Comparison of ENCODE assay signal across 8 cellular contexts in genomic region chr1:220880726-220881506, GRCh38. TPM values are rescaled to one million over a fixed set of nuclear protein-coding genes. Genes with fewer than 3 reads are reported as not detected.
DNase-seq lines count a peak whose midpoint lies in the region; ATAC-seq and TF ChIP-seq lines count a peak whose summit lies in the region.

No MANE protein-coding gene starts in this region.

- no peak for TF ChIP-seq CTCF in MM.1S (IDR thresholded peaks at IDR 0.05; ENCODE audit: low read length)
- TF ChIP-seq CTCF in breast epithelium (IDR thresholded peaks at IDR 0.05), result no peak
- no peak for TF ChIP-seq CTCF in liver (IDR thresholded peaks at IDR 0.05; ENCODE audit: low read depth, low read length, missing input control)

- H2AFZ ChIP-seq in MM.1S (ENCODE audit: low read length), result no peak overlapping the region

- no peak overlapping the region for H3K9ac ChIP-seq in MM.1S (ENCODE audit: low read length)
- peak overlapping the region; percentile 58 to 92 for H3K9ac ChIP-seq in liver (ENCODE audit: low read depth in 1 of 2, low read length in 2 of 2)

- H3K36me3 ChIP-seq in CD4-positive, CD25-positive, alpha-beta regulatory T cell (ENCODE audit: control insufficient read depth, insufficient read depth, low read length), result no peaks in the 10 kb centered on the region
- no peaks in the 10 kb centered on the region for H3K36me3 ChIP-seq in MM.1S (replicated peaks; ENCODE audit: insufficient read depth, low read length)
- no peaks in the 10 kb centered on the region for H3K36me3 ChIP-seq in breast epithelium
- peaks cover 6 to 28% (median 17%) of the 10 kb centered on the region in 4 donors for H3K36me3 ChIP-seq in liver (ENCODE audit: control insufficient read depth in 4 of 4, insufficient read depth in 3 of 4, low read depth in 1 of 4, low read length in 3 of 4)

- no peaks in the 10 kb centered on the region for H4K20me1 ChIP-seq in MM.1S (ENCODE audit: insufficient read depth, low read length)

- no peaks in the 10 kb centered on the region for H3K9me3 ChIP-seq in CD4-positive, CD25-positive, alpha-beta regulatory T cell (ENCODE audit: control insufficient read depth in 2 of 2, low read length in 2 of 2)
- H3K9me3 ChIP-seq in MM.1S (replicated peaks; ENCODE audit: insufficient read depth, low read length) (no peaks in the 10 kb centered on the region), breast epithelium (no peaks in the 10 kb centered on the region), liver (ENCODE audit: control insufficient read depth in 4 of 4, low read length in 3 of 4) (no peaks in the 10 kb centered on the region)

- no peak overlapping the region for H3K4me3 ChIP-seq in CD4-positive, CD25-positive, alpha-beta regulatory T cell (ENCODE audit: low read depth, low read length)
- H3K4me3 ChIP-seq in MM.1S (ENCODE audit: low read length), result peak overlapping the region; percentile 88; the same call in 1 of the 2 replicates
- peak overlapping the region; percentile 83 to 87 (median 84) for H3K4me3 ChIP-seq in breast epithelium
- H3K4me3 ChIP-seq in liver (ENCODE audit: low read depth in 1 of 3, low read length in 3 of 3), result peak overlapping the region; percentile 71 to 84 (median 71)

- 0 out of 2 replicates have a peak, but pooled peaks cover 3% of the 10 kb centered on the region for H3F3A ChIP-seq in MM.1S (ENCODE audit: insufficient read depth, low read length)

- no peak overlapping the region for H3K27ac ChIP-seq in CD4-positive, CD25-positive, alpha-beta regulatory T cell (ENCODE audit: insufficient read depth, low read length, poor library complexity, severe bottlenecking)
- no peak overlapping the region for H3K27ac ChIP-seq in MM.1S (ENCODE audit: low read length)
- peak overlapping the region in 1 of 2 donors; percentile 54 for H3K27ac ChIP-seq in breast epithelium
- H3K27ac ChIP-seq in liver (ENCODE audit: low read depth in 1 of 2, low read length in 2 of 2), result peak overlapping the region; percentile 89 to 96
- H3K27ac ChIP-seq in substantia nigra (ENCODE audit: low read depth, low read length, poor library complexity, severe bottlenecking), result peak overlapping the region; percentile 42

- no peak for DNase-seq in CD4-positive, CD25-positive, alpha-beta regulatory T cell
- no peak for DNase-seq in MM.1S
- no peak for DNase-seq in breast epithelium (ENCODE audit: low spot score in 2 of 2)
- DNase-seq in substantia nigra (lab: John Stamatoyannopoulos, UW), result peak in 9 of 49 donors; percentile 9 to 51 (median 31)
- no peak for DNase-seq in epidermal melanocyte (ENCODE audit: insufficient read length, low spot score)
- no peak for DNase-seq in foreskin melanocyte
- DNase-seq in NCI-H128 (lab: John Stamatoyannopoulos, UW; ENCODE audit: unreplicated experiment), result no peak

- H3K36me3 Mint-ChIP-seq in CD4-positive, CD25-positive, alpha-beta regulatory T cell, result no peaks in the 10 kb centered on the region

- H3K4me3 Mint-ChIP-seq in CD4-positive, CD25-positive, alpha-beta regulatory T cell, result peak overlapping the region; percentile 8 to 65 (median 38)

- H3K9me2 ChIP-seq in MM.1S (replicated peaks; ENCODE audit: insufficient read depth, low read length), result no peaks in the 10 kb centered on the region

- no peak overlapping the region for H3K27ac Mint-ChIP-seq in CD4-positive, CD25-positive, alpha-beta regulatory T cell

- no peak for ATAC-seq in CD4-positive, CD25-positive, alpha-beta regulatory T cell (ENCODE audit: low read depth in 2 of 2)

- H3K9me3 Mint-ChIP-seq in CD4-positive, CD25-positive, alpha-beta regulatory T cell, result peaks cover 0 to 7% (median 0%) of the 10 kb centered on the region in 7 donors

- H3K4me1 ChIP-seq in CD4-positive, CD25-positive, alpha-beta regulatory T cell (ENCODE audit: control insufficient read depth, insufficient read depth, low read length, poor library complexity, severe bottlenecking), result peaks cover 24% of the 10 kb centered on the region
- H3K4me1 ChIP-seq in MM.1S (ENCODE audit: low read length) (peaks cover 7% of the 10 kb centered on the region; the same call in 1 of the 2 replicates), breast epithelium (no peaks in the 10 kb centered on the region), liver (ENCODE audit: control insufficient read depth in 4 of 4, insufficient read depth in 4 of 4, low read length in 3 of 4) (peaks cover 3 to 37% (median 30%) of the 10 kb centered on the region in 4 donors)

- H3K27me3 ChIP-seq in CD4-positive, CD25-positive, alpha-beta regulatory T cell (ENCODE audit: control insufficient read depth, insufficient read depth, low read length), result peaks cover 21% of the 10 kb centered on the region
- H3K27me3 ChIP-seq in MM.1S (replicated peaks; ENCODE audit: insufficient read depth, low read length), result no peaks in the 10 kb centered on the region
- peaks cover 0 to 6% of the 10 kb centered on the region in 2 donors for H3K27me3 ChIP-seq in breast epithelium
- H3K27me3 ChIP-seq in liver (ENCODE audit: control insufficient read depth in 4 of 4, insufficient read depth in 4 of 4, low read length in 3 of 4), result no peaks in the 10 kb centered on the region

- intact Hi-C loops in breast epithelium (cut with DNase I; ENCODE audit: low total_unique reads), result no loop called here

- no peaks in the 10 kb centered on the region for H3K79me2 ChIP-seq in MM.1S (ENCODE audit: low read length)

- peaks cover 66% of the 10 kb centered on the region for H3K27me3 Mint-ChIP-seq in CD4-positive, CD25-positive, alpha-beta regulatory T cell

- no peak for TF ChIP-seq POLR2A in breast epithelium (IDR thresholded peaks at IDR 0.05)

- H3K4me2 ChIP-seq in MM.1S (ENCODE audit: low read depth, low read length), result peak overlapping the region; percentile 79

- peaks cover 7 to 38% (median 24%) of the 10 kb centered on the region in 4 donors for H3K4me1 Mint-ChIP-seq in CD4-positive, CD25-positive, alpha-beta regulatory T cell

- TF ChIP-seq RAD21 in liver (IDR thresholded peaks at IDR 0.05), result peak; percentile 31 to 58

- 4% methylated on average over 37 of the region's 37 CpGs for WGBS in liver

TF ChIP-seq in liver, 16 proteins besides CTCF, POLR2A, EP300 and RAD21:
- TF ChIP-seq TAF1 (conservative IDR thresholded peaks at IDR 0.05), result no peak
- peak; percentile 24 for TF ChIP-seq MAX (IDR thresholded peaks at IDR 0.05)
- TF ChIP-seq YY1 (IDR thresholded peaks at IDR 0.05), result peak; percentile 66
- TF ChIP-seq HNF4A (conservative IDR thresholded peaks at IDR 0.05), result peak in 1 of 2 donors; percentile 33
- TF ChIP-seq EGR1 (IDR thresholded peaks at IDR 0.05; ENCODE audit: low read depth in 2 of 2), result no peak
- no peak for TF ChIP-seq HNF4G (IDR thresholded peaks at IDR 0.05)
- TF ChIP-seq FOXA1 (IDR thresholded peaks at IDR 0.05), result no peak
- no peak for TF ChIP-seq ZBTB33 (IDR thresholded peaks at IDR 0.05)
- TF ChIP-seq REST (IDR thresholded peaks at IDR 0.05), result peak; percentile 45
- no peak for TF ChIP-seq FOXA2 (IDR thresholded peaks at IDR 0.05)
- TF ChIP-seq RXRA (IDR thresholded peaks at IDR 0.05), result peak in 1 of 2 donors; percentile 43
- no peak for TF ChIP-seq SP1 (IDR thresholded peaks at IDR 0.05)

RNA-seq across cellular contexts. Expression of gene HLX, which starts 1.7 kb away (rescaled TPM):
- total RNA-seq in CD4-positive, CD25-positive, alpha-beta regulatory T cell, result 0.20 TPM
- polyA plus RNA-seq in CD4-positive, CD25-positive, alpha-beta regulatory T cell, result not detected
- total RNA-seq in breast epithelium (10 to 100 TPM in 2 of 3 donors, 1 to 10 TPM in 1; 5.0 to 17.8 (median 15.1) TPM), liver (1 to 10 TPM; 3.0 to 6.6 TPM)
- 1 to 10 TPM; 5.6 to 8.3 TPM for polyA plus RNA-seq in liver

Comparison
In these comparisons a context has a peak if more than half of its experiments do, and no peak if none do; other contexts are left out.
1. H3K27ac ChIP-seq: peak in liver (2 of 2) and substantia nigra (single experiment); none in CD4-positive, CD25-positive, alpha-beta regulatory T cell (single experiment) and MM.1S (single experiment).